In the genomic region with DNA sequence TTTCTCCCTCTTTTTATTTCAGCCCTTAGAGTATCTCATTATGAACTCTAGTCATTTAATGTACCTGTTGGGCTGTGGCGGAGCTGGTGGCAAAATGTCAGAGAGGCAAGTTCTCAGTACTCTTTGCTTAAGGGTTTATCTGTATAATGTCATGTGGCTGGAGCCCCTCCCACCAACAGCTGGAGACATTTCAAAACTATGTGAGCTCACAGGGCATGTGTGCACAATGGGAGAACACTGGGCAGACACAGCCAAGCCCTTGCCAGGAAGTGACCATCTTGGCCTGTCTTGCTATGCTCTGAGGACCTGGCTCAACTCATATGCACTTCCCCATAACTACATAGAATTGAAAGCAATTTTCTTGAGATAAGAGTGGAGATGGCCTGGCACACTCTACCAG, we compare ENCODE assay signal across 21 cellular contexts.
"Had no signal": no experiment of that assay in that cellular context is flagged by ENCODE, and none has a peak within 500 bp of the region (broad histone marks: within the 10 kb centered on the region; RNA-seq: fewer than 3 reads in every experiment).

No MANE protein-coding gene starts in this region.

- H3K4me3 ChIP-seq: ascending aorta, dorsolateral prefrontal cortex, lower lobe of right lung, SJCRH30, skin epidermis, testis, upper lobe of right lung had no signal

- DNase-seq: activated CD4-positive, alpha-beta T cell treated with anti-CD3 and anti-CD28 coated beads, Interleukin-2, amount 10 ng/mL, durations not matched to agents 7 days and 5 days; activated naive CD4-positive, alpha-beta T cell treated with Interleukin-2 at 50 U/mL for 16 hours; erythroblast; foreskin keratinocyte; left cardiac atrium; lower lobe of right lung; midbrain; naive thymus-derived CD4-positive, alpha-beta T cell; retina; SJCRH30; stimulated activated CD4-positive, alpha-beta T cell treated with anti-CD3 and anti-CD28 coated beads, Interleukin-15, amount 100 ng/mL, for 24 hours; stimulated activated CD4-positive, alpha-beta T cell treated with anti-CD3 and anti-CD28 coated beads, Interleukin-4, amount 100 ng/mL, for 1 hour; stimulated activated naive CD4-positive, alpha-beta T cell treated with Interleukin-2 at 50 U/mL for 16 hours; T-helper 17 cell; testis; upper lobe of right lung had no signal

- ATAC-seq: activated T-helper 17 cell treated with anti-CD3 and anti-CD28 coated beads, Interleukin-2, amount 50 U/mL, for 72 hours; foreskin keratinocyte; left cardiac atrium; lower lobe of right lung; naive thymus-derived CD4-positive, alpha-beta T cell; T-helper 17 cell; upper lobe of right lung; WTC11 had no signal

- H3K27ac Mint-ChIP-seq: activated CD4-positive, alpha-beta T cell treated with anti-CD3 and anti-CD28 coated beads, Interleukin-2, amount 10 ng/mL, durations not matched to agents 7 days and 5 days; activated T-helper 17 cell treated with anti-CD3 and anti-CD28 coated beads, Interleukin-2, amount 50 U/mL, for 72 hours; naive thymus-derived CD4-positive, alpha-beta T cell; T-helper 17 cell; WTC11 had no signal

- H3K4me3 Mint-ChIP-seq: activated CD4-positive, alpha-beta T cell treated with anti-CD3 and anti-CD28 coated beads, Interleukin-2, amount 10 ng/mL, durations not matched to agents 7 days and 5 days; activated T-helper 17 cell treated with anti-CD3 and anti-CD28 coated beads, Interleukin-2, amount 50 U/mL, for 72 hours; naive thymus-derived CD4-positive, alpha-beta T cell; T-helper 17 cell; WTC11 had no signal

- H3K4me1 Mint-ChIP-seq: activated CD4-positive, alpha-beta T cell treated with anti-CD3 and anti-CD28 coated beads, Interleukin-2, amount 10 ng/mL, durations not matched to agents 7 days and 5 days; activated T-helper 17 cell treated with anti-CD3 and anti-CD28 coated beads, Interleukin-2, amount 50 U/mL, for 72 hours; naive thymus-derived CD4-positive, alpha-beta T cell; T-helper 17 cell; WTC11 had no signal
